In genomic region chr7:138585283-138585993, GRCh38 we compare ENCODE assay signal across 23 cellular contexts.
"Had no signal": no experiment of that assay in that cellular context is flagged by ENCODE, and none has a peak within 500 bp of the region (broad histone marks: within the 10 kb centered on the region; RNA-seq: fewer than 3 reads in every experiment).

No MANE protein-coding gene starts in this region.

- H3K27me3 ChIP-seq: SJSA1 had no signal

- H3K4me2 ChIP-seq: KMS-11 had no signal

- H3K4me3 ChIP-seq: SJSA1, SK-N-MC had no signal

- DNase-seq: Kasumi-1, MM.1S, NCI-H1092 treated with DMSO at 0.1 percent for 48 hours, NCI-H1436, NCI-H187, NCI-H2029, NCI-H2081 treated with DMSO at 0.1 percent for 48 hours, NCI-H2171, NCI-H226, NCI-H446, NCI-H510A, NCI-H524 treated with DMSO at 0.1 percent for 48 hours, NCI-H69, NCI-H774, Right ventricle myocardium superior, RPMI8226, SIG-M5 had no signal

- FAIRE-seq: HTR-8/SVneo, RCC 7860 had no signal

- H3K9ac ChIP-seq: KMS-11 had no signal

- H3K9me3 ChIP-seq: SJSA1 had no signal

- H3K27ac ChIP-seq: HL-60, KMS-11, SJSA1, SK-N-MC had no signal

- H3K4me1 ChIP-seq: SJSA1 had no signal
